15 cellular contexts compared by ENCODE assay signal in genomic region chr14:70097576-70098256, GRCh38.
DNase-seq lines count a peak whose midpoint lies in the region; ATAC-seq and TF ChIP-seq lines count a peak whose summit lies in the region.
"Had no signal": no experiment of that assay in that cellular context is flagged by ENCODE, and none has a peak within 500 bp of the region (broad histone marks: within the 10 kb centered on the region; RNA-seq: fewer than 3 reads in every experiment).

No MANE protein-coding gene starts in this region.

- no peak for TF ChIP-seq CTCF in left lung (IDR thresholded peaks at IDR 0.05)

- H3K9me3 ChIP-seq in left lung (no peaks in the 10 kb centered on the region), MG63 (no peaks in the 10 kb centered on the region)
- H3K9me3 ChIP-seq: gastroesophageal sphincter had no signal

- intact Hi-C loops in left lung (cut with DNase I), result no loop called here

- peaks cover 3 to 10% of the 10 kb centered on the region in 2 donors for H3K4me1 ChIP-seq in left lung

- H3K27me3 ChIP-seq in left lung (peaks cover 42 to 91% of the 10 kb centered on the region in 2 donors), MG63 (peaks cover 2% of the 10 kb centered on the region; the same call in 1 of the 2 replicates)

- H3K36me3 ChIP-seq in left lung (no peaks in the 10 kb centered on the region), MG63 (no peaks in the 10 kb centered on the region)
- H3K36me3 ChIP-seq: gastroesophageal sphincter had no signal

- H3K27ac ChIP-seq in left lung, result no peak overlapping the region
- H3K27ac ChIP-seq: gastroesophageal sphincter, KMS-11, SK-N-MC had no signal

- ATAC-seq in left lung (peak; percentile 98), HG02678 (IDR thresholded peaks at IDR 0.05; ENCODE audit: unreplicated experiment) (no peak), HG03135 (IDR thresholded peaks at IDR 0.05; ENCODE audit: unreplicated experiment) (no peak)
- ATAC-seq: gastroesophageal sphincter had no signal

- H3K4me3 ChIP-seq in left lung, result no peak overlapping the region
- H3K4me3 ChIP-seq in MG63, result no peak overlapping the region
- H3K4me3 ChIP-seq: gastroesophageal sphincter, SK-N-MC had no signal

- DNase-seq in DMS153 (lab: John Stamatoyannopoulos, UW) (peak; percentile 87), NCI-H1105 treated with DMSO at 0.1 percent for 48 hours (lab: John Stamatoyannopoulos, UW) (peak; percentile 94), NCI-H510A (lab: John Stamatoyannopoulos, UW) (peak; percentile 93), left lung (no peak), cerebellum (ENCODE audit: low spot score) (no peak), MG63 (no peak)
- DNase-seq: activated CD4-positive, alpha-beta T cell treated with anti-CD3 and anti-CD28 coated beads, Interleukin-2, amount 10 ng/mL, durations not matched to agents 7 days and 5 days; activated naive CD4-positive, alpha-beta T cell treated with anti-CD3 and anti-CD28 coated beads, Interleukin-2, amount 50 U/mL, for 16 hours; activated T-cell treated with anti-CD3 and anti-CD28 coated beads for 4 hours; NCI-H1930 had no signal

Comparison
In these comparisons a context has a peak if more than half of its experiments do, and no peak if none do; other contexts are left out.
1. DNase-seq: peak in DMS153 (single experiment), NCI-H1105 treated with DMSO at 0.1 percent for 48 hours (single experiment) and NCI-H510A (single experiment); none in left lung (0 of 2), cerebellum (single experiment) and MG63 (single experiment).